Comparison of ENCODE assay signal across 9 cellular contexts in the genomic region with DNA sequence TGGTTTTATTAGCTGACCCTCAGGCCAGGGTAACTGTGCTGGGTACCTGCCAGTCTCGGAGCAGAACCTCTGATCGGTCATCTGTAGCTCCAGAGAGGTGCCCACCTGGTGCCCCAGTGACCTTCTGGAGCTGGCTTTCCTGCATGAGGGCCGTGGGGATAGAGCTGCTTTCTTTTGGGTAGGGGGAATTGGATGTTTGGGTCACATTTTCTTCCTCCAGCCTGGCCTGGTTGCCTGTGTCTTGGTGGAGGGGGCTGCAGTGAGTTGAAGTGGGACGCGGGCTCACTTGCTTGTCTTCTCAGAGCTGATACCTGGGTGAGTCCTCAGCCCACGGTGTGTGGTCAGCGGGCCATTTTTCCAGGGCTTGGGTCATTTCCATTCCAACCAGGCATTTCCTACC. TPM values are rescaled to one million over a fixed set of nuclear protein-coding genes. Genes with fewer than 3 reads are reported as not detected.
DNase-seq lines count a peak whose midpoint lies in the region; ATAC-seq and TF ChIP-seq lines count a peak whose summit lies in the region.
"Had no signal": no experiment of that assay in that cellular context is flagged by ENCODE, and none has a peak within 500 bp of the region (broad histone marks: within the 10 kb centered on the region; RNA-seq: fewer than 3 reads in every experiment).

No MANE protein-coding gene starts in this region.

- H3K4me1 ChIP-seq in right atrium auricular region = peaks cover 0 to 53% of the 10 kb centered on the region in 2 donors
- H3K4me1 ChIP-seq in mononuclear cell (ENCODE audit: insufficient read depth, low read length) = peaks cover 83% of the 10 kb centered on the region
- peaks cover 45% of the 10 kb centered on the region for H3K4me1 ChIP-seq in upper lobe of right lung

- intact Hi-C loops in left cardiac atrium (cut with DNase I) (loop anchor here (5.0 to 10.0 kb wide), 2 partner anchors 69 to 71 kb away; no protein-coding TSS in a partner anchor), MCF 10A (cut with micrococcal nuclease) (loop anchor here (1.0 to 5.0 kb wide), 3 partner anchors 59 to 111 kb away; a partner anchor contains a TSS), upper lobe of right lung (cut with DNase I) (no loop called here)

- H3K27me3 ChIP-seq in right atrium auricular region = no peaks in the 10 kb centered on the region
- H3K27me3 ChIP-seq in mononuclear cell (ENCODE audit: insufficient read depth, low read length) = no peaks in the 10 kb centered on the region
- H3K27me3 ChIP-seq in upper lobe of right lung = no peaks in the 10 kb centered on the region

- CTCF ChIA-PET in MCF 10A (lab: Yijun Ruan, JAX) = interaction anchor here (0.6 to 2.5 kb wide), 11 partner anchors 10 to 160 kb away, joined by 3 to 10 read pairs (median 4); no protein-coding TSS in a partner anchor

- peak overlapping the region; percentile 92 for H3K4me3 Mint-ChIP-seq in MCF 10A (ENCODE audit: unreplicated experiment)

- no peaks in the 10 kb centered on the region for H3K27me3 Mint-ChIP-seq in MCF 10A (ENCODE audit: insufficient read depth, unreplicated experiment)

- DNase-seq in right atrium auricular region (ENCODE audit: low spot score) (no peak), left cardiac atrium (no peak), MCF 10A (ENCODE audit: unreplicated experiment) (no peak), upper lobe of right lung (no peak), dedifferentiated amniotic fluid mesenchymal stem cell (ENCODE audit: extremely low spot score) (no peak), NCI-H446 treated with DMSO at 0.1 percent for 48 hours (lab: John Stamatoyannopoulos, UW) (no peak), CD1c-positive myeloid dendritic cell (ENCODE audit: extremely low spot score) (no peak)
- DNase-seq: COR-L47 had no signal

- H3K27ac Mint-ChIP-seq in MCF 10A (ENCODE audit: low read depth, unreplicated experiment) = peak overlapping the region; percentile 92

- POLR2A ChIA-PET in MCF 10A (lab: Yijun Ruan, JAX) = interaction anchor here (0.6 to 10.5 kb wide), 13 partner anchors 11 to 1040 kb away, joined by 3 to 173 read pairs (median 11); a partner anchor contains a TSS

- no peaks in the 10 kb centered on the region for H3K9me3 Mint-ChIP-seq in MCF 10A (ENCODE audit: unreplicated experiment)

- H3K27ac ChIP-seq in right atrium auricular region (peak overlapping the region; percentile 51 to 56), upper lobe of right lung (peak overlapping the region; percentile 67)

- peaks cover 51% of the 10 kb centered on the region for H3K4me1 Mint-ChIP-seq in MCF 10A (ENCODE audit: insufficient read depth, unreplicated experiment)

- no TSS peak for BruUV-seq in MCF 10A (replicated peaks; lab: Mats Ljungman, UMichigan)

- ATAC-seq in left cardiac atrium (no peak), upper lobe of right lung (no peak)

- H3K4me3 ChIP-seq in right atrium auricular region (no peak overlapping the region), mononuclear cell (ENCODE audit: low read length) (peak overlapping the region; percentile 3), upper lobe of right lung (peak overlapping the region; percentile 76)

- peaks cover 7% of the 10 kb centered on the region for H3K36me3 Mint-ChIP-seq in MCF 10A (ENCODE audit: insufficient read depth, unreplicated experiment)

- TF ChIP-seq CTCF in right atrium auricular region (IDR thresholded peaks at IDR 0.05) (no peak), MCF 10A (IDR thresholded peaks at IDR 0.05; ENCODE audit: unreplicated experiment) (no peak), upper lobe of right lung (IDR thresholded peaks at IDR 0.05) (no peak)

- H3K36me3 ChIP-seq in right atrium auricular region (no peaks in the 10 kb centered on the region), upper lobe of right lung (no peaks in the 10 kb centered on the region)

- H3K9me3 ChIP-seq in right atrium auricular region (no peaks in the 10 kb centered on the region), mononuclear cell (ENCODE audit: low read depth, low read length) (no peaks in the 10 kb centered on the region), upper lobe of right lung (no peaks in the 10 kb centered on the region)

RNA-seq across cellular contexts. Expression of a gene that starts 2.6 kb away (rescaled TPM):
- total RNA-seq in right atrium auricular region (1 to 10 TPM; 3.4 to 5.2 TPM), left cardiac atrium (1 to 10 TPM; 6.7 to 7.0 TPM), MCF 10A (2022) (27.3 and 32.2 TPM in 2 replicates), mononuclear cell (9.1 TPM), upper lobe of right lung (47.9 TPM)

Comparison
In these comparisons a context has a peak if more than half of its experiments do, and no peak if none do; other contexts are left out.
1. H3K4me3 ChIP-seq: peak in mononuclear cell (single experiment) and upper lobe of right lung (single experiment); none in right atrium auricular region (0 of 2).